ENCODE assay signal across 21 cellular contexts in the genomic region with DNA sequence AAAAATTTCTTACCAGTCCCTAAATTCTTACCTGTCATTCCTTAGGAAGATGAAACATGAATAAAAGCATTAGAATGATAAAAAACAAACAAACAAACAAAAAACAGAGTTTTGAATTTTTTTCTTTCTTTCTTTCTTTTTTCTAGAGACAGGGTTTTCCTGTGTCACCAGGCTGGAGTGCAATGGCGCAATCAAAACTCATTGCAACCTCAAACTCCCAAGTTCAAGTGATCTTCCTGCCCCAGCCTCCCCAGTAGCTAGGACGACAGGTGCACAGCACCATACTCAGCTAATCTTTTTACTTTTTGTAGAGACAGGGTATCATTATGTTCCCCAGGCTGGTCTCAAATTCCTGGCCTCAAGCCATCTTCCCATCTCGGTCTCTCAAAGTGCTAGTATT.
"Had no signal": no experiment of that assay in that cellular context is flagged by ENCODE, and none has a peak within 500 bp of the region (broad histone marks: within the 10 kb centered on the region; RNA-seq: fewer than 3 reads in every experiment).

No MANE protein-coding gene starts in this region.

- H3K27ac ChIP-seq: colonic mucosa, lower lobe of right lung, pancreas, stomach, thyroid gland had no signal

- H3K27me3 ChIP-seq: colonic mucosa, gastrocnemius medialis, pancreas, stomach, thyroid gland had no signal

- H3K27me3 Mint-ChIP-seq: dendritic cell treated with granulocyte-macrophage colony-stimulating factor and Interleukin-4, amounts not matched to agents 40 ng/mL and 50 ng/mL, for 4 days; naive thymus-derived CD8-positive, alpha-beta T cell had no signal

- H3K4me1 Mint-ChIP-seq: endodermal cell; nephron progenitor cell; stimulated activated effector memory CD8-positive, alpha-beta T cell treated with anti-CD3 and anti-CD28 coated beads, Interleukin-12 subunit alpha, Interleukin-12 subunit beta, amount 100 ng/mL, for 72 hours had no signal

- H3K9me3 Mint-ChIP-seq: dendritic cell treated with granulocyte-macrophage colony-stimulating factor and Interleukin-4, amounts not matched to agents 40 ng/mL and 50 ng/mL, for 4 days; stimulated activated effector memory CD8-positive, alpha-beta T cell treated with anti-CD3 and anti-CD28 coated beads, Interleukin-12 subunit alpha, Interleukin-12 subunit beta, amount 100 ng/mL, for 72 hours had no signal

- DNase-seq: colonic mucosa; effector CD8-positive, alpha-beta T cell; endodermal cell; foreskin fibroblast; gastrocnemius medialis; head of caudate nucleus; left ventricle myocardium superior; lower lobe of right lung; naive thymus-derived CD8-positive, alpha-beta T cell; nephron progenitor cell; pancreas; stimulated activated CD4-positive, alpha-beta T cell treated with anti-CD3 and anti-CD28 coated beads, Interleukin-2, amount 100 ng/mL, for 24 hours; stimulated activated CD4-positive, alpha-beta T cell treated with anti-CD3 and anti-CD28 coated beads, Interleukin-4, amount 100 ng/mL, for 24 hours; stimulated activated naive CD4-positive, alpha-beta T cell treated with Interleukin-2 at 50 U/mL for 16 hours; stomach; thyroid gland; trophoblast cell had no signal

- H3K9me3 ChIP-seq: colonic mucosa, gastrocnemius medialis, lower lobe of right lung, pancreas, thyroid gland had no signal

- H3K27ac Mint-ChIP-seq: dendritic cell treated with granulocyte-macrophage colony-stimulating factor and Interleukin-4, amounts not matched to agents 40 ng/mL and 50 ng/mL, for 4 days; endodermal cell; nephron progenitor cell; stimulated activated effector memory CD8-positive, alpha-beta T cell treated with anti-CD3 and anti-CD28 coated beads, Interleukin-12 subunit alpha, Interleukin-12 subunit beta, amount 100 ng/mL, for 72 hours had no signal

- H3K4me3 Mint-ChIP-seq: dendritic cell treated with granulocyte-macrophage colony-stimulating factor and Interleukin-4, amounts not matched to agents 40 ng/mL and 50 ng/mL, for 4 days; endodermal cell; naive thymus-derived CD8-positive, alpha-beta T cell; nephron progenitor cell; stimulated activated effector memory CD8-positive, alpha-beta T cell treated with anti-CD3 and anti-CD28 coated beads, Interleukin-12 subunit alpha, Interleukin-12 subunit beta, amount 100 ng/mL, for 72 hours had no signal

- ATAC-seq: esophagus mucosa; left ventricle myocardium superior; lower lobe of right lung; naive thymus-derived CD8-positive, alpha-beta T cell; pancreas; sciatic nerve; stimulated activated effector memory CD8-positive, alpha-beta T cell treated with anti-CD3 and anti-CD28 coated beads, Interleukin-12 subunit alpha, Interleukin-12 subunit beta, amount 100 ng/mL, for 72 hours had no signal

- H3K4me1 ChIP-seq: colonic mucosa, lower lobe of right lung had no signal
